12 cellular contexts compared by ENCODE assay signal in the genomic region with DNA sequence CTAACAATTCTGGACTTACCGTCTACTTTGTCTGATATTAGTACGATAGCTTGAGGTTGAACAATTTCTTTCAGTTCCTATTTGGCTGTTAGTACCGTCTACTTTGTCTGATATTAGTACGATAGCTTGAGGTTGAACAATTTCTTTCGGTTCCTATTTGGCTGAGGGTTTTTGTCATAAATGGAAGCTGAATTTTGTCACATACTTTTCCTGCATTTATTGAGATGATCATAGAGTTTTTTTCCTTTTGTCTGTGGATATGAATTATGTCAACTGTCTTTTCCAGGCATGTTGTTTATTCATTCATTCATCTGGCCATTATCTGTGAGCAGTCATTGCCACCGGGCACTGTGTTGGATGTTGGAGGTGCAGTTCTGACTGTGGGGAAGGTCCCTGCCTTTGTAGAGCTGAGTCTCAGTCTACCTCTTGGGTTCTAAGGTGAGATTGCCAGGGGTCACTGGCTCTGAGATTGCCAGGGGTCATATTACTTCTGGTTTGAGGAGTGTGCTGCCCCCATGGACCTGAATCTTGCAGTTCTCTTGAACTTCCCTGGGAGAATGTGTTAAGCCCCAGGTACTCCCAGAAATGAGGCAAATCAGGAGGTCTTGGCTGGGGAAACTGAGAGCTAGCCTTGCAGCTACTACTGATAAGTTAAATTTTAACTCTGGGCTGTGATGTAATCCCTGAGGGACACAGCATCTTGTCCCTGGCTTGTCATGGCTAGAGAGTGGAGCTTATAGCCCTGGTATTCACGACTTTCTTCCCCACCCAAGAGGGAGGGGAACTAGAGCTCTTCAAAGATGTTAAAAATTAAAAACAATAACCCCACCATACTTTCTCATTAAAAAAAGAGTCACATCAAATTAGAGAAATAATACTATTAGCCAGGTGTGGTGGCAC.
A peak's percentile ranks its signal among the peaks of the same experiment; 100 is the strongest.
DNase-seq lines count a peak whose midpoint lies in the region; ATAC-seq and TF ChIP-seq lines count a peak whose summit lies in the region.
"Had no signal": no experiment of that assay in that cellular context is flagged by ENCODE, and none has a peak within 500 bp of the region (broad histone marks: within the 10 kb centered on the region; RNA-seq: fewer than 3 reads in every experiment).

No MANE protein-coding gene starts in this region.

- H3K4me1 Mint-ChIP-seq in T-helper 17 cell, result peaks cover 2% of the 10 kb centered on the region

- peaks cover 33% of the 10 kb centered on the region for H3K27me3 Mint-ChIP-seq in T-helper 17 cell

- intact Hi-C loops in left ventricle myocardium superior (cut with micrococcal nuclease) (no loop called here), dorsolateral prefrontal cortex (cut with DNase I) (loop anchor here in 1 of 2 donors (10.0 kb wide), 1 partner anchor 218 kb away; no protein-coding TSS in a partner anchor)

- ATAC-seq in GM18858 (IDR thresholded peaks at IDR 0.05; ENCODE audit: unreplicated experiment) (peak; percentile 97), GM21390 (IDR thresholded peaks at IDR 0.05; ENCODE audit: unreplicated experiment) (peak; percentile 87), HG03066 (IDR thresholded peaks at IDR 0.05; ENCODE audit: low read depth, unreplicated experiment) (peak; percentile 89), T-helper 17 cell (no peak), left ventricle myocardium superior (no peak)

- no peaks in the 10 kb centered on the region for H3K27me3 ChIP-seq in dorsolateral prefrontal cortex

- no peaks in the 10 kb centered on the region for H3K9me3 ChIP-seq in T-helper 17 cell (ENCODE audit: control insufficient read depth, low read length, poor library complexity, severe bottlenecking)

- no peak overlapping the region for H3K4me3 ChIP-seq in dorsolateral prefrontal cortex

- no peak overlapping the region for H3K27ac ChIP-seq in dorsolateral prefrontal cortex
- H3K27ac ChIP-seq: HL-60 had no signal

- TF ChIP-seq CTCF in dorsolateral prefrontal cortex (IDR thresholded peaks at IDR 0.05 in 54 of 56, conservative IDR thresholded peaks at IDR 0.05 in 2 of 56; ENCODE audit: low read depth in 1 of 56, partially characterized antibody in 56 of 56), result no peak

- no peak overlapping the region for H3K27ac Mint-ChIP-seq in T-helper 17 cell
- H3K27ac Mint-ChIP-seq: stimulated activated naive CD8-positive, alpha-beta T cell treated with anti-CD3 and anti-CD28 coated beads, Interleukin-15, Interleukin-2, amounts not matched to agents 100 ng/mL and 50 ng/mL, for 24 hours had no signal

- peak overlapping the region; percentile 12 for H3K4me3 Mint-ChIP-seq in T-helper 17 cell
- H3K4me3 Mint-ChIP-seq: central memory CD8-positive, alpha-beta T cell; stimulated activated naive CD8-positive, alpha-beta T cell treated with anti-CD3 and anti-CD28 coated beads, Interleukin-15, Interleukin-2, amounts not matched to agents 100 ng/mL and 50 ng/mL, for 24 hours had no signal

- DNase-seq in T-helper 17 cell, result no peak
- DNase-seq in cerebellum (ENCODE audit: low spot score), result no peak
- DNase-seq in left ventricle myocardium superior, result no peak
- no peak for DNase-seq in dorsolateral prefrontal cortex
- no peak for DNase-seq in NCI-H748 treated with DMSO at 0.1 percent for 48 hours (lab: John Stamatoyannopoulos, UW)
- DNase-seq: NCI-H2081 had no signal

- peaks cover 5% of the 10 kb centered on the region for H3K36me3 Mint-ChIP-seq in T-helper 17 cell (ENCODE audit: low read depth)

Comparison
In these comparisons a context has a peak if more than half of its experiments do, and no peak if none do; other contexts are left out.
1. ATAC-seq: peak in GM18858 (single experiment), GM21390 (single experiment) and HG03066 (single experiment); none in T-helper 17 cell (single experiment) and left ventricle myocardium superior (single experiment).